ENCODE assay signal across 8 cellular contexts in genomic region chr11:62839050-62840015, GRCh38. TPM values are rescaled to one million over a fixed set of nuclear protein-coding genes. Genes with fewer than 3 reads are reported as not detected.
DNase-seq lines count a peak whose midpoint lies in the region; ATAC-seq, FAIRE-seq and TF ChIP-seq lines count a peak whose summit lies in the region.

WDR74 (minus strand) TSS chr11:62839590; CDS start chr11:62839570, 20 bp downstream.

- ATAC-seq in GM19025 (IDR thresholded peaks at IDR 0.05; ENCODE audit: low read depth, unreplicated experiment) (peak; percentile 40), HG03378 (IDR thresholded peaks at IDR 0.05; ENCODE audit: unreplicated experiment) (peak; percentile 42)
- peak; percentile 26 to 37 for ATAC-seq in activated CD4-positive, CD25-positive, alpha-beta regulatory T cell treated with anti-CD3 and anti-CD28 coated beads, Interleukin-2, amount 50 U/mL, for 24 hours

- intact Hi-C loops in kidney (cut with DNase I), result no loop called here

- FAIRE-seq in kidney (lab: Jason Lieb, UNC), result no peak

- H3K4me1 ChIP-seq in kidney (ENCODE audit: control insufficient read depth in 1 of 2, insufficient read depth in 1 of 2, low read depth in 1 of 2, low read length in 2 of 2), result peaks cover 6 to 11% of the 10 kb centered on the region in 2 donors

- no peaks in the 10 kb centered on the region for H3K9me3 ChIP-seq in kidney (ENCODE audit: control insufficient read depth in 1 of 2, low read length in 2 of 2)

- H3K9ac ChIP-seq in kidney (ENCODE audit: low read length in 2 of 2), result peak within 1 kb of the TSS; percentile 96 to 98

- DNase-seq in AG09319 (ENCODE audit: extremely low read depth, low read depth) (peak; percentile 68), NCI-H446 treated with DMSO at 0.1 percent for 48 hours (lab: John Stamatoyannopoulos, UW) (peak; percentile 83), cerebellar cortex (ENCODE audit: low spot score) (peak; percentile 96), kidney (peak; percentile 98)
- DNase-seq in stimulated activated CD4-positive, alpha-beta T cell treated with anti-CD3 and anti-CD28 coated beads, Interleukin-15, amount 100 ng/mL, for 24 hours, result peak; percentile 94

- peak within 1 kb of the TSS; percentile 87 to 92 for H3K4me3 ChIP-seq in kidney (ENCODE audit: low read length in 2 of 2)

- H3K27ac ChIP-seq in kidney (ENCODE audit: low read depth in 2 of 2, low read length in 2 of 2), result peak within 1 kb of the TSS; percentile 97 to 99

- H3K36me3 ChIP-seq in kidney (ENCODE audit: control insufficient read depth in 1 of 2, insufficient read depth in 2 of 2, low read length in 2 of 2), result peaks cover 6 to 18% of the 10 kb centered on the region in 2 donors

- TF ChIP-seq CTCF in AG09319 (IDR thresholded peaks at IDR 0.05; ENCODE audit: low read depth, low read length), result no peak
- TF ChIP-seq CTCF in kidney (IDR thresholded peaks at IDR 0.05; ENCODE audit: borderline replicate concordance, extremely low read depth, insufficient read depth), result no peak

RNA-seq across cellular contexts. Expression of gene WDR74, which starts in this region (rescaled TPM):
- total RNA-seq in kidney, result 48.9 TPM
- polyA plus RNA-seq in kidney (ENCODE audit: insufficient read depth, low read depth, low replicate concordance), result 38.5 TPM

Comparison
In these comparisons a context has a peak if more than half of its experiments do, and no peak if none do; other contexts are left out.
1. Peak in every context shown above with its lines: DNase-seq, ATAC-seq, H3K4me3 ChIP-seq and H3K27ac ChIP-seq.